Comparison of ENCODE assay signal across 12 cellular contexts in genomic region chr1:109305991-109306390, GRCh38. TPM values are rescaled to one million over a fixed set of nuclear protein-coding genes. Genes with fewer than 3 reads are reported as not detected.
DNase-seq lines count a peak whose midpoint lies in the region; ATAC-seq and TF ChIP-seq lines count a peak whose summit lies in the region.
"Not testable (repeated sequence)": the region's sequence is repeated elsewhere in the genome, so short reads cannot be mapped to it uniquely, and the experiment has no call there.
"Had no signal": no experiment of that assay in that cellular context is flagged by ENCODE, and none has a peak within 500 bp of the region (broad histone marks: within the 10 kb centered on the region; RNA-seq: fewer than 3 reads in every experiment).

No MANE protein-coding gene starts in this region.

- TF ChIP-seq CTCF in glutamatergic neuron (IDR thresholded peaks at IDR 0.05; ENCODE audit: partially characterized antibody, unreplicated experiment); mesothelial cell of epicardium (IDR thresholded peaks at IDR 0.05; ENCODE audit: unreplicated experiment); gastrocnemius medialis (IDR thresholded peaks at IDR 0.05 in 4 of 5, conservative IDR thresholded peaks at IDR 0.05 in 1 of 5); upper lobe of right lung (IDR thresholded peaks at IDR 0.05): not testable (repeated sequence)

- intact Hi-C loops in gastrocnemius medialis (cut with DNase I; ENCODE audit: low total_unique reads); upper lobe of right lung (cut with DNase I): not testable (repeated sequence)

- TF ChIP-seq POLR2A in gastrocnemius medialis (IDR thresholded peaks at IDR 0.05), result not testable (repeated sequence)

- H3K4me1 Mint-ChIP-seq in glutamatergic neuron (ENCODE audit: low read depth, unreplicated experiment) (peaks cover 40% of the 10 kb centered on the region), mesothelial cell of epicardium (peaks cover 28% of the 10 kb centered on the region)

- H3K27ac Mint-ChIP-seq in glutamatergic neuron (ENCODE audit: unreplicated experiment), result peak overlapping the region; percentile 79
- peak overlapping the region; percentile 81 for H3K27ac Mint-ChIP-seq in mesothelial cell of epicardium

- not testable (repeated sequence) for H3K4me3 ChIP-seq in BLaER1, gastrocnemius medialis, upper lobe of right lung

- not testable (repeated sequence) for H3K36me3 ChIP-seq in BLaER1, upper lobe of right lung
- peaks cover 0 to 21% of the 10 kb centered on the region in 2 donors for H3K36me3 ChIP-seq in gastrocnemius medialis

- H3K9ac ChIP-seq in BLaER1, result not testable (repeated sequence)

- not testable (repeated sequence) for H3K27me3 Mint-ChIP-seq in glutamatergic neuron (ENCODE audit: unreplicated experiment); mesothelial cell of epicardium (ENCODE audit: low read depth)

- H3K27me3 ChIP-seq in BLaER1; layer of hippocampus (ENCODE audit: control insufficient read depth, insufficient read depth, low read length); gastrocnemius medialis; upper lobe of right lung: not testable (repeated sequence)

- not testable (repeated sequence) for H3K4me3 Mint-ChIP-seq in glutamatergic neuron (ENCODE audit: unreplicated experiment); mesothelial cell of epicardium

- H3K4me2 ChIP-seq in BLaER1, result peak overlapping the region; percentile 68

- DNase-seq in NCI-H2227 (lab: John Stamatoyannopoulos, UW; ENCODE audit: unreplicated experiment), result peak; percentile 15
- not testable (repeated sequence) for DNase-seq in caudate nucleus (lab: John Stamatoyannopoulos, UW); glutamatergic neuron; mesothelial cell of epicardium (ENCODE audit: low spot score in 2 of 2, unreplicated experiment in 2 of 2); gastrocnemius medialis; upper lobe of right lung

- H3K36me3 Mint-ChIP-seq in glutamatergic neuron (ENCODE audit: unreplicated experiment); mesothelial cell of epicardium: not testable (repeated sequence)

- not testable (repeated sequence) for H4K20me1 ChIP-seq in BLaER1

- H3K4me1 ChIP-seq in BLaER1, result peaks cover 30% of the 10 kb centered on the region
- peaks cover 20 to 49% of the 10 kb centered on the region in 2 donors for H3K4me1 ChIP-seq in gastrocnemius medialis
- peaks cover 26% of the 10 kb centered on the region for H3K4me1 ChIP-seq in upper lobe of right lung

- H3K9me3 ChIP-seq in BLaER1, gastrocnemius medialis, upper lobe of right lung: not testable (repeated sequence)

- H3K9me3 Mint-ChIP-seq in glutamatergic neuron (ENCODE audit: unreplicated experiment); mesothelial cell of epicardium: not testable (repeated sequence)

- not testable (repeated sequence) for ATAC-seq in gastrocnemius medialis
- peak; percentile 74 for ATAC-seq in upper lobe of right lung

- not testable (repeated sequence) for H3K27ac ChIP-seq in BLaER1
- H3K27ac ChIP-seq in caudate nucleus (ENCODE audit: low read depth, low read length) (peak overlapping the region; percentile 98), layer of hippocampus (ENCODE audit: low read depth, low read length) (peak overlapping the region; percentile 97), gastrocnemius medialis (peak overlapping the region in 3 of 4 donors; percentile 8 to 74 (median 47)), upper lobe of right lung (peak overlapping the region; percentile 65)

- in situ Hi-C loops in gastrocnemius medialis (cut with MboI; ENCODE audit: low sequenced_read_pairs in 4 of 4), result not testable (repeated sequence)

RNA-seq across cellular contexts. Expression of gene MYBPHL, which starts 0.8 kb away (rescaled TPM):
- total RNA-seq in glutamatergic neuron (ENCODE audit: unreplicated experiment), result 0.64 TPM
- not detected in 3 replicates for total RNA-seq in mesothelial cell of epicardium
- 1 to 10 TPM in 1 of 4 donors, not detected in 3; 3.1 TPM for total RNA-seq in gastrocnemius medialis
- 3.6 TPM for total RNA-seq in upper lobe of right lung
- total RNA-seq: B cell; Calu3; CD4-positive, alpha-beta memory T cell; H4 had no signal

RNA-seq across cellular contexts. Expression of gene PSRC1, which starts 23.0 kb away (rescaled TPM):
- total RNA-seq in glutamatergic neuron (ENCODE audit: unreplicated experiment) (13.9 TPM), mesothelial cell of epicardium (15.8 to 18.3 TPM (median 17.6 TPM) in 3 replicates), gastrocnemius medialis (1 to 10 TPM in 1 of 4 donors, under 1 TPM in 2, not detected in 1; 0.19 to 2.3 (median 0.84) TPM), upper lobe of right lung (2.9 TPM)
- total RNA-seq: B cell had no signal

RNA-seq across cellular contexts. Expression of gene CELSR2, which starts 56.7 kb away (rescaled TPM):
- total RNA-seq in glutamatergic neuron (ENCODE audit: unreplicated experiment), result 181 TPM
- total RNA-seq in mesothelial cell of epicardium, result 24.9 to 27.1 TPM (median 25.0 TPM) in 3 replicates
- 10 to 100 TPM in 1 of 4 donors, 1 to 10 TPM in 3; 5.8 to 12.5 (median 7.9) TPM for total RNA-seq in gastrocnemius medialis
- 7.4 TPM for total RNA-seq in upper lobe of right lung
